Comparison of ENCODE assay signal across 7 cellular contexts in the genomic region with DNA sequence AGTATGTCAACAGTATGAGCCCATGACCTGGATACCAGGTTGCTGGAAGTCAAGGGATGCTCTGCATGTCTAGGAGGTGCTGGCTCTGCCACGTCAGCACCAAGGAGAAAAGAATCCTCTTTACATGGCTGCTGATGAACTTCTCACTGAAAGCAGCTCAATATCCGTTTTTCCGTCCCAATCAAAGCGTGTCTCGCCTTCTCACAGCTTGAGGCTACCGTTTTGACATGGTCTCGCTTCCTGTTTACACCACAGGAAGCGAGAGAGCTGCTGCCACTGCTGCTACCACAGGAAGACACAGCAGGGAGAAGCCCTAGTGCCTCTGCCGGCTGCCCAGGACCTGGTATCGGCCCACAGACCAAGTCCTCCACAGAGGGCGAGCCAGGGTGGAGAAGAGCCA. TPM values are rescaled to one million over a fixed set of nuclear protein-coding genes. Genes with fewer than 3 reads are reported as not detected.
DNase-seq lines count a peak whose midpoint lies in the region; ATAC-seq, FAIRE-seq and TF ChIP-seq lines count a peak whose summit lies in the region.

No MANE protein-coding gene starts in this region.

- no peaks in the 10 kb centered on the region for H3K36me3 ChIP-seq in body of pancreas (replicated peaks in 1 of 2; ENCODE audit: insufficient read depth in 1 of 2, low read depth in 2 of 2)
- H3K36me3 ChIP-seq in neuronal stem cell (replicated peaks in 1 of 2; ENCODE audit: control insufficient read depth in 2 of 2, insufficient read depth in 2 of 2, low read length in 2 of 2), result no peaks in the 10 kb centered on the region
- H3K36me3 ChIP-seq in vagina, result peaks cover 0 to 21% of the 10 kb centered on the region in 2 donors

- H4K91ac ChIP-seq in neuronal stem cell (ENCODE audit: low read depth, low read length, poor library complexity), result no peak overlapping the region

- peak in 2 of 3 donors; percentile 14 to 63 for TF ChIP-seq POLR2A in body of pancreas (IDR thresholded peaks at IDR 0.05)
- TF ChIP-seq POLR2A in vagina (IDR thresholded peaks at IDR 0.05), result peak in 1 of 2 donors; percentile 22

- no peak overlapping the region for H4K8ac ChIP-seq in neuronal stem cell (ENCODE audit: low read depth, low read length)

- H3K18ac ChIP-seq in neuronal stem cell (ENCODE audit: low read length), result peak overlapping the region; percentile 20

- H3K79me1 ChIP-seq in neuronal stem cell (ENCODE audit: low read depth, low read length), result no peaks in the 10 kb centered on the region

- DNase-seq in GM19239 (ENCODE audit: insufficient read length, low spot score) (peak; percentile 29), T-helper 22 cell (ENCODE audit: low read depth) (peak; percentile 66), body of pancreas (peak in 2 of 4 donors; percentile 22 to 69), neuronal stem cell (ENCODE audit: low spot score) (no peak), vagina (ENCODE audit: extremely low spot score in 2 of 2) (no peak), cortex of kidney (lab: John Stamatoyannopoulos, UW) (no peak)

- no peak overlapping the region for H2BK12ac ChIP-seq in neuronal stem cell (ENCODE audit: low read length)

- no peaks in the 10 kb centered on the region for H3K9me3 ChIP-seq in body of pancreas
- no peaks in the 10 kb centered on the region for H3K9me3 ChIP-seq in neuronal stem cell (replicated peaks in 1 of 2; ENCODE audit: control insufficient read depth in 2 of 2, insufficient read depth in 1 of 2, low read depth in 1 of 2, low read length in 2 of 2)
- no peaks in the 10 kb centered on the region for H3K9me3 ChIP-seq in vagina

- no peak overlapping the region for H3K4me2 ChIP-seq in neuronal stem cell (ENCODE audit: insufficient read depth, low read length, poor library complexity, severe bottlenecking)

- H3K27ac ChIP-seq in body of pancreas (peak overlapping the region in 2 of 4 donors; percentile 59 to 69), neuronal stem cell (replicated peaks; ENCODE audit: low read length) (no peak overlapping the region), vagina (peak overlapping the region; percentile 53)

- no peak overlapping the region for H2BK5ac ChIP-seq in neuronal stem cell (ENCODE audit: low read length)

- H2BK15ac ChIP-seq in neuronal stem cell (ENCODE audit: low read length), result no peak overlapping the region

- 64 to 84% methylated on average over 11 of the region's 11 CpGs for WGBS in body of pancreas, 2 donors
- WGBS in neuronal stem cell (ENCODE audit: extremely low coverage in 2 of 2, insufficient read length in 2 of 2, insufficient replicate concordance in 1 of 2), 2 donors, result no CpG with 5 or more reads among the region's 11 CpGs

- no peak overlapping the region for H3K9ac ChIP-seq in neuronal stem cell (ENCODE audit: low read depth, low read length, poor library complexity)

- H3K4me3 ChIP-seq in body of pancreas (no peak overlapping the region), neuronal stem cell (ENCODE audit: low read length in 2 of 2) (no peak overlapping the region), vagina (peak overlapping the region; percentile 2 to 32)

- no peaks in the 10 kb centered on the region for H3K4me1 ChIP-seq in body of pancreas
- peaks cover 0 to 3% of the 10 kb centered on the region in 2 donors for H3K4me1 ChIP-seq in neuronal stem cell (ENCODE audit: control insufficient read depth in 2 of 2, insufficient read depth in 1 of 2, low read depth in 1 of 2, low read length in 2 of 2)
- H3K4me1 ChIP-seq in vagina, result peaks cover 57% of the 10 kb centered on the region

- peak; percentile 43 for ATAC-seq in HG03139 (IDR thresholded peaks at IDR 0.05; ENCODE audit: unreplicated experiment)
- no peak for ATAC-seq in body of pancreas

- TF ChIP-seq CTCF in body of pancreas (IDR thresholded peaks at IDR 0.05) (no peak), vagina (IDR thresholded peaks at IDR 0.05) (no peak)

- peak; percentile 100 for FAIRE-seq in GM19239 (lab: Jason Lieb, UNC)

- H3K14ac ChIP-seq in neuronal stem cell (ENCODE audit: low read length), result no peak overlapping the region

- no peak overlapping the region for H3K23ac ChIP-seq in neuronal stem cell (ENCODE audit: low read depth, low read length, poor library complexity)

- H2AK5ac ChIP-seq in neuronal stem cell (ENCODE audit: low read depth, low read length), result no peak overlapping the region

- no peak overlapping the region for H2AFZ ChIP-seq in neuronal stem cell (ENCODE audit: low read length)

- intact Hi-C loops in body of pancreas (cut with DNase I) (no loop called here), vagina (cut with DNase I) (no loop called here)

- no peak overlapping the region for H2BK120ac ChIP-seq in neuronal stem cell (ENCODE audit: low read depth, low read length)

- no peak overlapping the region for H3K4ac ChIP-seq in neuronal stem cell (ENCODE audit: low read length)

- H3K27me3 ChIP-seq in body of pancreas (no peaks in the 10 kb centered on the region), neuronal stem cell (ENCODE audit: control insufficient read depth in 3 of 3, insufficient read depth in 3 of 3, low read depth in 1 of 3, low read length in 3 of 3) (peaks cover 0 to 30% (median 0%) of the 10 kb centered on the region in 3 experiments), vagina (no peaks in the 10 kb centered on the region)

RNA-seq across cellular contexts. Expression of a gene that starts 27.3 kb away (rescaled TPM):
- 1 to 10 TPM; 1.3 to 9.6 TPM for total RNA-seq in body of pancreas
- 4.0 TPM for polyA plus RNA-seq in neuronal stem cell (2013, experiment 1 of 2)
- polyA plus RNA-seq in neuronal stem cell (2013, experiment 2 of 2), result 3.9 TPM
- total RNA-seq in vagina, result 28.0 TPM

Comparison
In these comparisons a context has a peak if more than half of its experiments do, and no peak if none do; other contexts are left out.
1. DNase-seq: peak in GM19239 (single experiment) and T-helper 22 cell (single experiment); none in neuronal stem cell (single experiment), vagina (0 of 2) and cortex of kidney (single experiment).
2. H3K4me3 ChIP-seq: peak in vagina (2 of 2); none in body of pancreas (0 of 2) and neuronal stem cell (0 of 2).